In genomic region chr1:208158640-208159541, GRCh38 we compare ENCODE assay signal across 11 cellular contexts.
A peak's percentile ranks its signal among the peaks of the same experiment; 100 is the strongest.
DNase-seq lines count a peak whose midpoint lies in the region; ATAC-seq and TF ChIP-seq lines count a peak whose summit lies in the region.
"Had no signal": no experiment of that assay in that cellular context is flagged by ENCODE, and none has a peak within 500 bp of the region (broad histone marks: within the 10 kb centered on the region; RNA-seq: fewer than 3 reads in every experiment).

No MANE protein-coding gene starts in this region.

- H3K36me3 ChIP-seq in NT2/D1 (ENCODE audit: insufficient read depth, insufficient read length, low read length) (no peaks in the 10 kb centered on the region), gastroesophageal sphincter (no peaks in the 10 kb centered on the region), prostate gland (no peaks in the 10 kb centered on the region)

- no peak for TF ChIP-seq POLR2A in gastroesophageal sphincter (IDR thresholded peaks at IDR 0.05)
- no peak for TF ChIP-seq POLR2A in prostate gland (IDR thresholded peaks at IDR 0.05)

- no peak overlapping the region for H3K4me3 Mint-ChIP-seq in natural killer cell
- H3K4me3 Mint-ChIP-seq: CD4-positive, alpha-beta memory T cell had no signal

- ATAC-seq in GM21526 (IDR thresholded peaks at IDR 0.05; ENCODE audit: low FRiP score, unreplicated experiment) = peak; percentile 56
- no peak for ATAC-seq in gastroesophageal sphincter
- ATAC-seq in natural killer cell = no peak

- no peaks in the 10 kb centered on the region for H3K4me1 Mint-ChIP-seq in natural killer cell

- H3K9me3 ChIP-seq in NT2/D1 (ENCODE audit: insufficient read depth, low read length) (no peaks in the 10 kb centered on the region), gastroesophageal sphincter (no peaks in the 10 kb centered on the region), prostate gland (no peaks in the 10 kb centered on the region)

- H3K4me1 ChIP-seq in NT2/D1 (ENCODE audit: insufficient read depth, insufficient read length) (peaks cover 13% of the 10 kb centered on the region), gastroesophageal sphincter (peaks cover 27 to 100% (median 62%) of the 10 kb centered on the region in 3 donors), prostate gland (replicated peaks) (no peaks in the 10 kb centered on the region)

- H3K4me3 ChIP-seq in NT2/D1 (ENCODE audit: insufficient read length, low read depth) = no peak overlapping the region
- no peak overlapping the region for H3K4me3 ChIP-seq in gastroesophageal sphincter
- H3K4me3 ChIP-seq in prostate gland = no peak overlapping the region

- no peak for TF ChIP-seq CTCF in gastroesophageal sphincter (IDR thresholded peaks at IDR 0.05)
- TF ChIP-seq CTCF in prostate gland (IDR thresholded peaks at IDR 0.05) = no peak
- no peak for TF ChIP-seq CTCF in natural killer cell (IDR thresholded peaks at IDR 0.05)

- no peak overlapping the region for H3K27ac Mint-ChIP-seq in natural killer cell
- H3K27ac Mint-ChIP-seq: CD4-positive, alpha-beta memory T cell had no signal

- H3K9ac ChIP-seq in NT2/D1 (ENCODE audit: insufficient read length, low read depth) = no peak overlapping the region

- TF ChIP-seq EP300 in gastroesophageal sphincter (IDR thresholded peaks at IDR 0.05) = no peak

- peaks cover 14 to 31% of the 10 kb centered on the region in 2 donors for H3K27me3 Mint-ChIP-seq in natural killer cell (ENCODE audit: low read depth in 2 of 2)

- DNase-seq in NT2/D1 (ENCODE audit: low read depth, low spot score) (peak; percentile 51), prostate gland (ENCODE audit: low spot score) (no peak), natural killer cell (no peak), NK-92 (lab: John Stamatoyannopoulos, UW; ENCODE audit: unreplicated experiment) (no peak), C1 segment of cervical spinal cord (lab: John Stamatoyannopoulos, UW) (no peak)
- DNase-seq in stimulated activated CD4-positive, alpha-beta T cell treated with anti-CD3 and anti-CD28 coated beads, Interleukin-12 subunit alpha, Interleukin-12 subunit beta, amount 100 ng/mL, for 4 hours = no peak
- DNase-seq: activated CD4-positive, alpha-beta T cell treated with anti-CD3 and anti-CD28 coated beads for 1 hour; CD4-positive, alpha-beta memory T cell; stimulated activated CD4-positive, alpha-beta T cell treated with anti-CD3 and anti-CD28 coated beads, Interleukin-4, amount 100 ng/mL, for 1 hour had no signal

- intact Hi-C loops in prostate gland (cut with DNase I) = loop anchor here (5.0 kb wide), 1 partner anchor 73 kb away; no protein-coding TSS in a partner anchor
- intact Hi-C loops in natural killer cell (cut with micrococcal nuclease) = no loop called here

- H3K27ac ChIP-seq in gastroesophageal sphincter (peak overlapping the region in 3 of 4 donors; percentile 83 to 91 (median 84)), prostate gland (peak overlapping the region; percentile 44 to 49)

- H3K27me3 ChIP-seq in NT2/D1 (ENCODE audit: insufficient read depth, insufficient read length) (no peaks in the 10 kb centered on the region), gastroesophageal sphincter (no peaks in the 10 kb centered on the region), prostate gland (replicated peaks; ENCODE audit: insufficient read depth) (no peaks in the 10 kb centered on the region)

- no peaks in the 10 kb centered on the region for H3K9me3 Mint-ChIP-seq in natural killer cell
- H3K9me3 Mint-ChIP-seq: CD4-positive, alpha-beta memory T cell had no signal

- 70 to 100% methylated on average over 2 to 4 of the region's 8 CpGs for WGBS in gastroesophageal sphincter (ENCODE audit: low coverage in 1 of 2), 2 donors
- WGBS in prostate gland = 62% methylated on average over 8 of the region's 8 CpGs

- no peaks in the 10 kb centered on the region for H3K36me3 Mint-ChIP-seq in natural killer cell
- H3K36me3 Mint-ChIP-seq: CD4-positive, alpha-beta memory T cell had no signal
